Comparison of ENCODE assay signal across 21 cellular contexts in the genomic region with DNA sequence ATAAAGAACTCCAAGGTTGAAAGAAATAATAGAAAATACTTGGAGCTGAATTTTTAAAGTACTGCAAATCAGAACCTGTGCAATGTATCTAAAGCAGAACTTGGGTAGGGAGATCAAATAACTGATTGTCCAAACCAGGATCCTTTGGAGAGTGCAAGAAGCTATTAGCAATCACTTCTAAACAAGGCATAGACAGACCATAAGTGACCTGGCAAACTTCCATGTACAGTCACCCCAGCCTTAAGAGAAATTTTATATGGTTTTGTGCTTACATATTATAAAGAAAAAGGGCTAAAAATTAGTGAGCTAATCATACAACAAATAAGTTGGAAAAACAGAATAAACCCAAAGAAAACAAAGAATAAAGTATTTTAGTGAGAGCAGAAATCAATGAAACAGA.
"Had no signal": no experiment of that assay in that cellular context is flagged by ENCODE, and none has a peak within 500 bp of the region (broad histone marks: within the 10 kb centered on the region; RNA-seq: fewer than 3 reads in every experiment).

No MANE protein-coding gene starts in this region.

- DNase-seq: colonic mucosa; dermis blood vessel endothelial cell; esophagus squamous epithelium; gastrocnemius medialis; heart right ventricle; hypothalamus; islet precursor cell; mammary epithelial cell; mucosa of descending colon; naive thymus-derived CD8-positive, alpha-beta T cell; sigmoid colon; stimulated activated CD4-positive, alpha-beta T cell treated with anti-CD3 and anti-CD28 coated beads, Interleukin-2, amount 100 ng/mL, for 24 hours; stimulated activated CD4-positive, alpha-beta T cell treated with anti-CD3 and anti-CD28 coated beads, Interleukin-4, amount 100 ng/mL, for 4 hours; stimulated activated naive B cell treated with anti-CD40 and anti-IgM and Interleukin-4, amounts not matched to agents 10 μg/mL and 1 μg/mL and 100 μg/mL, for 72 hours; stomach; substantia nigra; transverse colon had no signal

- H3K4me3 ChIP-seq: colonic mucosa, esophagus squamous epithelium, gastrocnemius medialis, heart right ventricle, mucosa of descending colon, right atrium auricular region, sigmoid colon, skin epidermis, stomach, thoracic aorta, transverse colon had no signal

- H3K4me1 ChIP-seq: colonic mucosa, esophagus squamous epithelium, gastrocnemius medialis, right atrium auricular region, sigmoid colon, transverse colon had no signal

- H3K9me3 ChIP-seq: colonic mucosa, esophagus squamous epithelium, gastrocnemius medialis, mucosa of descending colon, sigmoid colon, thoracic aorta, transverse colon had no signal

- ATAC-seq: gastrocnemius medialis; heart right ventricle; left lobe of liver; mucosa of descending colon; naive thymus-derived CD8-positive, alpha-beta T cell; stimulated activated naive B cell treated with anti-CD40 and anti-IgM and Interleukin-4, amounts not matched to agents 10 μg/mL and 1 μg/mL and 100 μg/mL, for 72 hours had no signal

- H3K27me3 ChIP-seq: colonic mucosa, esophagus squamous epithelium, gastrocnemius medialis, heart right ventricle, right atrium auricular region, sigmoid colon, stomach, transverse colon had no signal

- H3K36me3 ChIP-seq: colonic mucosa, gastrocnemius medialis, transverse colon had no signal

- H3K27ac ChIP-seq: colonic mucosa, esophagus squamous epithelium, gastrocnemius medialis, heart right ventricle, right atrium auricular region, sigmoid colon, skin epidermis, stomach, thoracic aorta, transverse colon had no signal
